16 cellular contexts compared by ENCODE assay signal in the genomic region with DNA sequence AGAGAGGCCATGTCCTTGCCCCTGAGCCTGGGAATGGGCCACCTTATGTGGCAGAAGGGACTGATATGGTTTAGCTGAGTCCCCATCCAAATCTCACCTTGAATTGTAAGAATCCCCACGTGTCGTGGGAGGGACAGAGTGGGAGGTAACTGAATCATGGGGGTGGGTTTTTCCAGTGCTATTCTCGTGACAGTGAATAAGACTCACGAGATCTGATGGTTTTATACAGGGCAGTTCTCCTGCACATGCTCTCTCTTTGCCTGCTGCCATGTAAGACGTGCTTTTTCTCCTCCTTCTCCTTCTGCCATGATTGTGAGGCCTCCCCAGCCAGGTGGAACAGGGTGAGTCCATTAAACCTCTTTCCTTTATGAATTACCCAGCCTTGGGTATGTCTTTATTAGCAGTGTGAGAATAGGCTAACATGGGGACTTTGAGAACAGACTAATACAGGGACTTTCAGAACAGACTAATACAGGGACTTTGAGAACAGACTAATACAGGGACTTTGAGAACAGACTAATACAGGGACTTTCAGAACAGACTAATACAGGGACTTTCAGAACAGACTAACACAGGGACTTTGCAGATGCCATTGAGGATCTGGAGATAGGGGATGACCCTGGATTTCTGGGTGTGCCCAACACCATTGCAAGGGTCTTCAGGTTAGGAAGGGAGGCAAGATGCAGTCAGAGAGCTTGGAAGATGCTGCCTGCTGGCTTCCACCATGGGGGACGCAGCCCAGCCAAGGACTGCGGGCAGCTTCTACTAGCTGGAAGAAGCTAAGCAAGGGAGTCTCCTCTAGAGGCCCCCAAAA.
DNase-seq lines count a peak whose midpoint lies in the region; ATAC-seq and TF ChIP-seq lines count a peak whose summit lies in the region.
"Had no signal": no experiment of that assay in that cellular context is flagged by ENCODE, and none has a peak within 500 bp of the region (broad histone marks: within the 10 kb centered on the region; RNA-seq: fewer than 3 reads in every experiment).

No MANE protein-coding gene starts in this region.

- ATAC-seq in CD4-positive, CD25-positive, alpha-beta regulatory T cell (ENCODE audit: low read depth in 2 of 2) = no peak
- ATAC-seq in GM18867 (IDR thresholded peaks at IDR 0.05; ENCODE audit: unreplicated experiment) (peak; percentile 75), HG02759 (IDR thresholded peaks at IDR 0.05; ENCODE audit: unreplicated experiment) (peak; percentile 86)
- ATAC-seq in activated T-cell treated with anti-CD3 and anti-CD28 coated beads, Interleukin-2, amount 50 U/mL, for 72 hours (replicated peaks in 1 of 2) = peak; percentile 70 to 78
- ATAC-seq: effector memory CD8-positive, alpha-beta T cell; heart left ventricle had no signal

- H3K36me3 ChIP-seq in CD4-positive, CD25-positive, alpha-beta regulatory T cell (ENCODE audit: control insufficient read depth, insufficient read depth, low read length) = peaks cover 3% of the 10 kb centered on the region
- H3K36me3 ChIP-seq: HAP-1 had no signal

- H3K27ac Mint-ChIP-seq in CD4-positive, CD25-positive, alpha-beta regulatory T cell = peak overlapping the region; percentile 8 to 78 (median 60)
- peak overlapping the region; percentile 83 for H3K27ac Mint-ChIP-seq in activated T-cell treated with anti-CD3 and anti-CD28 coated beads, Interleukin-2, amount 50 U/mL, for 72 hours
- H3K27ac Mint-ChIP-seq: IgD-negative memory B cell had no signal

- no peaks in the 10 kb centered on the region for H3K27me3 Mint-ChIP-seq in CD4-positive, CD25-positive, alpha-beta regulatory T cell
- H3K27me3 Mint-ChIP-seq in activated T-cell treated with anti-CD3 and anti-CD28 coated beads, Interleukin-2, amount 50 U/mL, for 72 hours (ENCODE audit: low read depth) = no peaks in the 10 kb centered on the region

- H3K9me3 Mint-ChIP-seq in CD4-positive, CD25-positive, alpha-beta regulatory T cell = no peaks in the 10 kb centered on the region
- no peaks in the 10 kb centered on the region for H3K9me3 Mint-ChIP-seq in activated T-cell treated with anti-CD3 and anti-CD28 coated beads, Interleukin-2, amount 50 U/mL, for 72 hours

- POLR2A ChIA-PET in RWPE1 (lab: Yijun Ruan, JAX; ENCODE audit: low non-redundant PET) = no interaction called here

- H3K4me3 Mint-ChIP-seq in CD4-positive, CD25-positive, alpha-beta regulatory T cell = no peak overlapping the region
- H3K4me3 Mint-ChIP-seq in activated T-cell treated with anti-CD3 and anti-CD28 coated beads, Interleukin-2, amount 50 U/mL, for 72 hours = peak overlapping the region in 1 of 2 donors; percentile 36
- H3K4me3 Mint-ChIP-seq: effector memory CD8-positive, alpha-beta T cell; IgD-negative memory B cell had no signal

- H3K4me1 ChIP-seq in CD4-positive, CD25-positive, alpha-beta regulatory T cell (ENCODE audit: control insufficient read depth, insufficient read depth, low read length, poor library complexity, severe bottlenecking) = peaks cover 10% of the 10 kb centered on the region
- H3K4me1 ChIP-seq: BLaER1, HAP-1 had no signal

- H3K4me1 Mint-ChIP-seq in CD4-positive, CD25-positive, alpha-beta regulatory T cell = peaks cover 3 to 15% (median 10%) of the 10 kb centered on the region in 4 donors
- peaks cover 25% of the 10 kb centered on the region for H3K4me1 Mint-ChIP-seq in activated T-cell treated with anti-CD3 and anti-CD28 coated beads, Interleukin-2, amount 50 U/mL, for 72 hours (ENCODE audit: low read depth)

- H3K4me3 ChIP-seq in CD4-positive, CD25-positive, alpha-beta regulatory T cell (ENCODE audit: low read depth, low read length) = no peak overlapping the region
- no peak overlapping the region for H3K4me3 ChIP-seq in coronary artery
- H3K4me3 ChIP-seq: BLaER1, HAP-1, heart left ventricle, lung, vagina had no signal

- peaks cover 22% of the 10 kb centered on the region for H3K36me3 Mint-ChIP-seq in CD4-positive, CD25-positive, alpha-beta regulatory T cell
- peaks cover 0 to 1% of the 10 kb centered on the region in 2 donors for H3K36me3 Mint-ChIP-seq in activated T-cell treated with anti-CD3 and anti-CD28 coated beads, Interleukin-2, amount 50 U/mL, for 72 hours (ENCODE audit: insufficient read depth in 2 of 2)

- CTCF ChIA-PET in RWPE1 (lab: Yijun Ruan, JAX) = no interaction called here

- TF ChIP-seq CTCF in coronary artery (IDR thresholded peaks at IDR 0.05) = no peak
- no peak for TF ChIP-seq CTCF in RWPE1 (conservative IDR thresholded peaks at IDR 0.05; ENCODE audit: low read depth)

- H3K27ac ChIP-seq in CD4-positive, CD25-positive, alpha-beta regulatory T cell (ENCODE audit: insufficient read depth, low read length, poor library complexity, severe bottlenecking) = no peak overlapping the region
- no peak overlapping the region for H3K27ac ChIP-seq in coronary artery
- H3K27ac ChIP-seq in RWPE1 = no peak overlapping the region; the same call in 1 of the 2 replicates
- H3K27ac ChIP-seq: BLaER1, heart left ventricle, vagina had no signal

- no peak for DNase-seq in CD4-positive, CD25-positive, alpha-beta regulatory T cell
- peak in 1 of 2 donors; percentile 25 for DNase-seq in activated T-cell treated with anti-CD3 and anti-CD28 coated beads, Interleukin-2, amount 50 U/mL, for 72 hours
- no peak for DNase-seq in effector CD4-positive, alpha-beta T cell
- DNase-seq in coronary artery (ENCODE audit: low spot score) (no peak), NCI-H1694 treated with DMSO at 0.1 percent for 48 hours (lab: John Stamatoyannopoulos, UW) (no peak), RWPE1 (ENCODE audit: low spot score) (no peak)
- DNase-seq: effector memory CD8-positive, alpha-beta T cell; NCI-H2107 had no signal

- H3K9me3 ChIP-seq in CD4-positive, CD25-positive, alpha-beta regulatory T cell (ENCODE audit: control insufficient read depth in 2 of 2, low read length in 2 of 2) = no peaks in the 10 kb centered on the region
- H3K9me3 ChIP-seq: HAP-1, heart left ventricle, vagina had no signal

- H3K27me3 ChIP-seq in CD4-positive, CD25-positive, alpha-beta regulatory T cell (ENCODE audit: control insufficient read depth, insufficient read depth, low read length) = no peaks in the 10 kb centered on the region
- H3K27me3 ChIP-seq: BLaER1, heart left ventricle, vagina had no signal

Comparison
In these comparisons a context has a peak if more than half of its experiments do, and no peak if none do; other contexts are left out.
1. ATAC-seq: peak in GM18867 (single experiment), HG02759 (single experiment) and activated T-cell treated with anti-CD3 and anti-CD28 coated beads, Interleukin-2, amount 50 U/mL, for 72 hours (2 of 2); none in CD4-positive, CD25-positive, alpha-beta regulatory T cell (0 of 2).